8 cellular contexts compared by ENCODE assay signal in the genomic region with DNA sequence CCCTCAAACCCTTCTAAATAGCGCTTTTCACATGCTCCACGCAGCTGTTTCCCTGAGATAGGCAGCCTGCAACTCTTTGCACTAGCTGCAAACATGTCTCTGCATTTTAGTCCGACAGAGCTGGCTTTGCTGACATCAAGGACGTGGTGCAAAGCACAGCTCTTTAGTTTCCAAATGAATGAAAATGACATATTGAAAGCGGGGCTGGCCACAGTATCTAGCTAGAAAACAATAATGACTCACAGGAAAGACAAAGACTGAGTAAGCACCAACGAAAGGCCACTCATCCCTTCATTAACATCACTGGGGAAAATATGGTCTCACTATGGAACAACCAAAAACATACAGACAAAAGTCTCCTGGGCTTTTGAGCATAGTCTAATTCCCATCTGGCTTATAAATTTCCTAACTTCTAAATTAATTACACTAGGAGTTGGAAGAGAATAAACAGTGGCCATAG. TPM values are rescaled to one million over a fixed set of nuclear protein-coding genes. Genes with fewer than 3 reads are reported as not detected.
DNase-seq lines count a peak whose midpoint lies in the region; ATAC-seq, FAIRE-seq and TF ChIP-seq lines count a peak whose summit lies in the region.

No MANE protein-coding gene starts in this region.

- peak in 2 of 3 experiments; percentile 9 to 16 for DNase-seq in activated CD8-positive, alpha-beta memory T cell treated with anti-CD3 and anti-CD28 coated beads for 48 hours (ENCODE audit: low read depth in 2 of 3, low spot score in 2 of 3)
- no peak for DNase-seq in activated CD8-positive, alpha-beta memory T cell treated with anti-CD3 and anti-CD28 coated beads for 24 hours
- DNase-seq in RKO (ENCODE audit: low spot score) (peak; percentile 80), globus pallidus (ENCODE audit: low spot score) (peak; percentile 40), small intestine (no peak), progenitor cell of endocrine pancreas (ENCODE audit: low spot score, unreplicated experiment) (no peak), AML-193 (lab: John Stamatoyannopoulos, UW) (no peak)

- H3K27ac ChIP-seq in small intestine (ENCODE audit: low read depth in 1 of 2, low read length in 1 of 2): no peak overlapping the region

- H3K4me3 ChIP-seq in small intestine (ENCODE audit: low read depth in 1 of 2, low read length in 2 of 2): no peak overlapping the region

- H3K9me3 ChIP-seq in small intestine (ENCODE audit: control insufficient read depth, low read depth): no peaks in the 10 kb centered on the region

- no peak for TF ChIP-seq CTCF in progenitor cell of endocrine pancreas (IDR thresholded peaks at IDR 0.05; ENCODE audit: unreplicated experiment)

- no peaks in the 10 kb centered on the region for H3K27me3 ChIP-seq in small intestine (ENCODE audit: control insufficient read depth in 2 of 2, insufficient read depth in 2 of 2, low read length in 2 of 2)

- FAIRE-seq in small intestine (lab: Jason Lieb, UNC): no peak

- H3K4me3 Mint-ChIP-seq in progenitor cell of endocrine pancreas (ENCODE audit: low read depth): no peak overlapping the region

- H3K27me3 Mint-ChIP-seq in progenitor cell of endocrine pancreas: peaks cover 3% of the 10 kb centered on the region

- H3K27ac Mint-ChIP-seq in progenitor cell of endocrine pancreas: no peak overlapping the region

- peak; percentile 86 for ATAC-seq in HG02798 (IDR thresholded peaks at IDR 0.05; ENCODE audit: poor library complexity, unreplicated experiment)

- peaks cover 0 to 4% of the 10 kb centered on the region in 2 donors for H3K4me1 ChIP-seq in small intestine (ENCODE audit: control insufficient read depth in 2 of 2, insufficient read depth in 1 of 2, low read depth in 1 of 2, low read length in 1 of 2)

- H3K9me3 Mint-ChIP-seq in progenitor cell of endocrine pancreas (ENCODE audit: low read depth): no peaks in the 10 kb centered on the region

- H3K36me3 ChIP-seq in small intestine (ENCODE audit: control insufficient read depth in 2 of 2, insufficient read depth in 2 of 2, low read length in 2 of 2): no peaks in the 10 kb centered on the region

- no peaks in the 10 kb centered on the region for H3K36me3 Mint-ChIP-seq in progenitor cell of endocrine pancreas (ENCODE audit: insufficient read depth)

- 19 to 47% (median 20%) methylated on average over 6 of the region's 6 CpGs for WGBS in small intestine, 3 donors

- peaks cover 12% of the 10 kb centered on the region for H3K4me1 Mint-ChIP-seq in progenitor cell of endocrine pancreas (ENCODE audit: low read depth)

RNA-seq across cellular contexts. Expression of a gene that starts 15.3 kb away (rescaled TPM):
- polyA plus RNA-seq in small intestine: 1 to 10 TPM in 1 of 3 donors, under 1 TPM in 2; 0.27 to 1.6 (median 0.67) TPM
- total RNA-seq in progenitor cell of endocrine pancreas: 9.6 and 10.5 TPM in 2 replicates

Comparison
In these comparisons a context has a peak if more than half of its experiments do, and no peak if none do; other contexts are left out.
1. DNase-seq: peak in activated CD8-positive, alpha-beta memory T cell treated with anti-CD3 and anti-CD28 coated beads for 48 hours (2 of 3), RKO (single experiment) and globus pallidus (single experiment); none in activated CD8-positive, alpha-beta memory T cell treated with anti-CD3 and anti-CD28 coated beads for 24 hours (single experiment), small intestine (single experiment), progenitor cell of endocrine pancreas (single experiment) and AML-193 (0 of 2).